9 cellular contexts compared by ENCODE assay signal in genomic region chr22:30921108-30921507, GRCh38. TPM values are rescaled to one million over a fixed set of nuclear protein-coding genes. Genes with fewer than 3 reads are reported as not detected.
A peak's percentile ranks its signal among the peaks of the same experiment; 100 is the strongest.
DNase-seq lines count a peak whose midpoint lies in the region; ATAC-seq and TF ChIP-seq lines count a peak whose summit lies in the region.
"Had no signal": no experiment of that assay in that cellular context is flagged by ENCODE, and none has a peak within 500 bp of the region (broad histone marks: within the 10 kb centered on the region; RNA-seq: fewer than 3 reads in every experiment).

No MANE protein-coding gene starts in this region.

- peaks cover 0 to 28% (median 20%) of the 10 kb centered on the region in 4 donors for H3K36me3 ChIP-seq in stomach
- H3K36me3 ChIP-seq in gastroesophageal sphincter = peaks cover 0 to 23% of the 10 kb centered on the region in 2 donors

- no peak for ATAC-seq in activated T-cell treated with anti-CD3 and anti-CD28 coated beads, Interleukin-2, amount 50 U/mL, for 4 hours
- ATAC-seq in gastroesophageal sphincter (no peak), GM21576 (IDR thresholded peaks at IDR 0.05; ENCODE audit: unreplicated experiment) (no peak)

- H3K4me1 Mint-ChIP-seq in activated T-cell treated with anti-CD3 and anti-CD28 coated beads, Interleukin-2, amount 50 U/mL, for 4 hours (ENCODE audit: low read depth) = peaks cover 13% of the 10 kb centered on the region

- intact Hi-C loops in stomach (cut with DNase I; ENCODE audit: low total_unique reads) = loop anchor here (5.0 kb wide), 1 partner anchor 289 kb away; no protein-coding TSS in a partner anchor

- TF ChIP-seq POLR2A in stomach (IDR thresholded peaks at IDR 0.05) (no peak), gastroesophageal sphincter (IDR thresholded peaks at IDR 0.05) (no peak)

- WGBS in stomach, 5 donors = 52 to 73% (median 65%) methylated on average over 6 of the region's 6 CpGs
- 59 to 92% methylated on average over 1 to 6 of the region's 6 CpGs for whole genome bisulfite sequencing in gastroesophageal sphincter (ENCODE audit: low coverage in 1 of 2), 2 donors

- DNase-seq in activated T-cell treated with anti-CD3 and anti-CD28 coated beads, Interleukin-2, amount 50 U/mL, for 4 hours = no peak
- DNase-seq in activated T-cell treated with anti-CD3 and anti-CD28 coated beads, Interleukin-2, amount 50 U/mL, for 1 hour = no peak
- DNase-seq in RWPE1 (ENCODE audit: low spot score) (peak; percentile 9), fibroblast of peridontal ligament (ENCODE audit: extremely low read depth) (peak; percentile 7), stomach (no peak), A172 (ENCODE audit: low spot score) (no peak)
- DNase-seq: NCI-H510A had no signal

- CTCF ChIA-PET in RWPE1 (lab: Yijun Ruan, JAX) = interaction anchor here (0.6 to 1.7 kb wide), 3 partner anchors 25 to 334 kb away, joined by 3 to 10 read pairs (median 4); no protein-coding TSS in a partner anchor

- H3K4me3 ChIP-seq in stomach = peak overlapping the region; percentile 31 to 40 (median 38)
- peak overlapping the region in 1 of 2 donors; percentile 46 for H3K4me3 ChIP-seq in gastroesophageal sphincter

- POLR2A ChIA-PET in RWPE1 (lab: Yijun Ruan, JAX; ENCODE audit: low non-redundant PET) = no interaction called here

- TF ChIP-seq EP300 in stomach (IDR thresholded peaks at IDR 0.05) = no peak
- TF ChIP-seq EP300 in gastroesophageal sphincter (IDR thresholded peaks at IDR 0.05) = no peak

- H3K9me3 Mint-ChIP-seq in activated T-cell treated with anti-CD3 and anti-CD28 coated beads, Interleukin-2, amount 50 U/mL, for 4 hours = no peaks in the 10 kb centered on the region

- H3K27me3 ChIP-seq in stomach (no peaks in the 10 kb centered on the region), gastroesophageal sphincter (no peaks in the 10 kb centered on the region)

- H3K36me3 Mint-ChIP-seq in activated T-cell treated with anti-CD3 and anti-CD28 coated beads, Interleukin-2, amount 50 U/mL, for 4 hours (ENCODE audit: insufficient read depth) = peaks cover 6% of the 10 kb centered on the region

- H3K9me3 ChIP-seq in stomach = peaks cover 0 to 1% (median under 1%) of the 10 kb centered on the region in 4 donors
- peaks cover 0 to 2% (median 0%) of the 10 kb centered on the region in 3 donors for H3K9me3 ChIP-seq in gastroesophageal sphincter

- H3K4me1 ChIP-seq in stomach = peaks cover 0 to 19% (median 12%) of the 10 kb centered on the region in 4 donors
- H3K4me1 ChIP-seq in gastroesophageal sphincter = peaks cover 0 to 20% (median 0%) of the 10 kb centered on the region in 3 donors

- no peak overlapping the region for H3K27ac ChIP-seq in RWPE1
- no peak overlapping the region for H3K27ac ChIP-seq in stomach
- no peak overlapping the region for H3K27ac ChIP-seq in gastroesophageal sphincter

- TF ChIP-seq CTCF in RWPE1 (conservative IDR thresholded peaks at IDR 0.05; ENCODE audit: low read depth) (no peak), stomach (IDR thresholded peaks at IDR 0.05) (no peak), gastroesophageal sphincter (IDR thresholded peaks at IDR 0.05) (no peak)

- H3K4me3 Mint-ChIP-seq in activated T-cell treated with anti-CD3 and anti-CD28 coated beads, Interleukin-2, amount 50 U/mL, for 4 hours = peak overlapping the region; percentile 78

- H3K27me3 Mint-ChIP-seq in activated T-cell treated with anti-CD3 and anti-CD28 coated beads, Interleukin-2, amount 50 U/mL, for 4 hours (ENCODE audit: low read depth) = no peaks in the 10 kb centered on the region

RNA-seq across cellular contexts. Expression of gene MORC2, which starts 47.5 kb away (rescaled TPM):
- 10 to 100 TPM; 26.9 to 27.7 (median 27.6) TPM for total RNA-seq in activated T-cell treated with anti-CD3 and anti-CD28 coated beads, Interleukin-2, amount 50 U/mL, for 4 hours
- total RNA-seq in stomach (10 to 100 TPM in 4 of 5 donors, 1 to 10 TPM in 1; 8.4 to 64.8 (median 19.6) TPM), gastroesophageal sphincter (10 to 100 TPM; 11.3 to 36.0 (median 29.6) TPM)
- polyA plus RNA-seq in stomach = 10 to 100 TPM in 2 of 3 donors, 1 to 10 TPM in 1; 4.4 to 23.5 (median 14.3) TPM
- total RNA-seq in A172 (2014; rRNA removed; shearing (Covaris generic)) = 11.8 and 12.1 TPM in 2 replicates

RNA-seq across cellular contexts. Expression of gene TUG1, which starts 48.0 kb away (rescaled TPM):
- total RNA-seq in activated T-cell treated with anti-CD3 and anti-CD28 coated beads, Interleukin-2, amount 50 U/mL, for 4 hours = 10 to 100 TPM; 33.8 to 43.6 (median 36.3) TPM
- total RNA-seq in stomach (100 to 1,000 TPM in 1 of 5 donors, 10 to 100 TPM in 4; 52.1 to 108 (median 86.2) TPM), gastroesophageal sphincter (10 to 100 TPM; 53.8 to 89.8 (median 66.1) TPM)
- 10 to 100 TPM; 11.3 to 34.2 (median 15.9) TPM for polyA plus RNA-seq in stomach
- total RNA-seq in A172 (2014; rRNA removed; shearing (Covaris generic)) = 42.4 and 44.8 TPM in 2 replicates

Comparison
In these comparisons a context has a peak if more than half of its experiments do, and no peak if none do; other contexts are left out.
1. DNase-seq: peak in RWPE1 (single experiment) and fibroblast of peridontal ligament (single experiment); none in activated T-cell treated with anti-CD3 and anti-CD28 coated beads, Interleukin-2, amount 50 U/mL, for 4 hours (single experiment), activated T-cell treated with anti-CD3 and anti-CD28 coated beads, Interleukin-2, amount 50 U/mL, for 1 hour (single experiment), stomach (single experiment) and A172 (single experiment).